Comparison of ENCODE assay signal across 33 cellular contexts in the genomic region with DNA sequence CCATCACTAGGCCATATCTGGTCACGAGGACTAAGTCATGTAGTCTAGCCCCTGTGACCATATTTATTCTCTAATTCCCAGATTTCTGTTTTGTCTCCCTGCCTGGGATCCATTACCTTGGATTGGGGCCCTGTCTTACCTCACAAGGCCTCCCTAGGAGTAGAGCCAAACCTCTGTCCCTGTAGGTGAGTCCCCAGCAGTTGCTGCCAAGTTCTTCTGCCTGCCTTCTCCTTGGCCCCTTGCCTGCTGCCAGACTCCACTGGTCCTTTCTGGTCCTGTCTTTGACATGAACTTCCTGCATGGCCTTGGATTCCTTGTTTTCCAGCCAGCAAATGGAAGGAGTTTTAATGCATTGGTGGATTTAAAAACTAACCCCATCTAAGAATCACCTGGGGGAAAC. TPM values are rescaled to one million over a fixed set of nuclear protein-coding genes. Genes with fewer than 3 reads are reported as not detected.
"Had no signal": no experiment of that assay in that cellular context is flagged by ENCODE, and none has a peak within 500 bp of the region (broad histone marks: within the 10 kb centered on the region; RNA-seq: fewer than 3 reads in every experiment).

No MANE protein-coding gene starts in this region.

- H3K4me1 ChIP-seq: adrenal gland, body of pancreas, esophagus squamous epithelium had no signal

- H3K27me3 Mint-ChIP-seq: activated naive CD8-positive, alpha-beta T cell treated with anti-CD3 and anti-CD28 coated beads, Interleukin-2, amount 50 U/mL, for 24 hours; activated T-helper 17 cell treated with anti-CD3 and anti-CD28 coated beads, Interleukin-2, amount 50 U/mL, for 72 hours had no signal

- H3K27me3 ChIP-seq: adrenal gland, body of pancreas had no signal

- H3K4me1 Mint-ChIP-seq: activated B cell treated with CpG ODN at 0.5 μM for 24 hours; activated naive CD4-positive, alpha-beta T cell treated with anti-CD3 and anti-CD28 coated beads, Interleukin-2, amount 50 U/mL, for 24 hours; activated naive CD8-positive, alpha-beta T cell treated with anti-CD3 and anti-CD28 coated beads for 36 hours; activated naive CD8-positive, alpha-beta T cell treated with anti-CD3 and anti-CD28 coated beads, Interleukin-2, amount 50 U/mL, for 24 hours; activated T-helper 17 cell treated with anti-CD3 and anti-CD28 coated beads, Interleukin-2, amount 50 U/mL, for 72 hours; T-cell had no signal

- H3K4me3 Mint-ChIP-seq: activated B cell treated with CpG ODN at 0.5 μM for 24 hours; activated CD8-positive, alpha-beta T cell treated with anti-CD3 and anti-CD28 coated beads for 36 hours; activated naive CD4-positive, alpha-beta T cell treated with anti-CD3 and anti-CD28 coated beads, Interleukin-2, amount 50 U/mL, for 24 hours; activated naive CD8-positive, alpha-beta T cell treated with anti-CD3 and anti-CD28 coated beads for 36 hours; activated naive CD8-positive, alpha-beta T cell treated with anti-CD3 and anti-CD28 coated beads, Interleukin-2, amount 50 U/mL, for 24 hours; activated T-cell treated with anti-CD3 and anti-CD28 coated beads, Interleukin-2, amount 50 U/mL, for 4 hours; activated T-helper 17 cell treated with anti-CD3 and anti-CD28 coated beads, Interleukin-2, amount 50 U/mL, for 72 hours; effector memory CD8-positive, alpha-beta T cell; T-cell; T-helper 1 cell treated with Interleukin-12 subunit alpha and Interleukin-12 subunit beta and Interleukin-4 antibody, amounts not matched to agents 30 μg/mL and 1 μg/mL, for 36 hours; T-helper 2 cell treated with Interferon-gamma antibody and Interleukin-4, amounts not matched to agents 5 μg/mL and 100 μg/mL, for 36 hours had no signal

- ATAC-seq: activated CD4-positive, CD25-positive, alpha-beta regulatory T cell treated with anti-CD3 and anti-CD28 coated beads, Interleukin-2, amount 50 U/mL, for 24 hours; activated CD8-positive, alpha-beta T cell treated with anti-CD3 and anti-CD28 coated beads for 36 hours; activated naive CD8-positive, alpha-beta T cell treated with anti-CD3 and anti-CD28 coated beads, Interleukin-2, amount 50 U/mL, for 24 hours; activated T-cell treated with anti-CD3 and anti-CD28 coated beads, Interleukin-2, amount 50 U/mL, for 4 hours; activated T-helper 17 cell treated with anti-CD3 and anti-CD28 coated beads, Interleukin-2, amount 50 U/mL, for 72 hours; body of pancreas; effector memory CD8-positive, alpha-beta T cell; T-cell had no signal

- H3K4me3 ChIP-seq: adrenal gland, body of pancreas, esophagus squamous epithelium had no signal

- H3K9me3 ChIP-seq: adrenal gland, body of pancreas, esophagus squamous epithelium had no signal

- H3K36me3 ChIP-seq: adrenal gland, esophagus squamous epithelium, WERI-Rb-1 had no signal

- H3K27ac Mint-ChIP-seq: activated B cell treated with CpG ODN at 0.5 μM for 24 hours; activated CD8-positive, alpha-beta T cell treated with anti-CD3 and anti-CD28 coated beads for 36 hours; activated naive CD4-positive, alpha-beta T cell treated with anti-CD3 and anti-CD28 coated beads, Interleukin-2, amount 50 U/mL, for 24 hours; activated naive CD8-positive, alpha-beta T cell treated with anti-CD3 and anti-CD28 coated beads for 36 hours; activated naive CD8-positive, alpha-beta T cell treated with anti-CD3 and anti-CD28 coated beads, Interleukin-2, amount 50 U/mL, for 24 hours; activated T-helper 17 cell treated with anti-CD3 and anti-CD28 coated beads, Interleukin-2, amount 50 U/mL, for 72 hours; effector memory CD8-positive, alpha-beta T cell; T-cell; T-helper 1 cell treated with Interleukin-12 subunit alpha and Interleukin-12 subunit beta and Interleukin-4 antibody, amounts not matched to agents 30 μg/mL and 1 μg/mL, for 36 hours; T-helper 2 cell treated with Interferon-gamma antibody and Interleukin-4, amounts not matched to agents 5 μg/mL and 100 μg/mL, for 36 hours had no signal

- H3K27ac ChIP-seq: adrenal gland, body of pancreas, epithelial cell of prostate, esophagus squamous epithelium, WERI-Rb-1 had no signal

- H3K36me3 Mint-ChIP-seq: activated naive CD4-positive, alpha-beta T cell treated with anti-CD3 and anti-CD28 coated beads, Interleukin-2, amount 50 U/mL, for 24 hours; activated naive CD8-positive, alpha-beta T cell treated with anti-CD3 and anti-CD28 coated beads for 36 hours; T-cell had no signal

- DNase-seq: activated B cell treated with CpG ODN at 0.5 μM for 24 hours; activated CD4-positive, alpha-beta T cell treated with anti-CD3 and anti-CD28 coated beads for 48 hours; activated CD4-positive, alpha-beta T cell treated with anti-CD3 and anti-CD28 coated beads, Interleukin-2, amount 50 U/mL, for 1 hour; activated CD4-positive, alpha-beta T cell treated with anti-CD3 and anti-CD28 coated beads, Interleukin-2, amount 50 U/mL, for 48 hours; activated CD8-positive, alpha-beta memory T cell treated with anti-CD3 and anti-CD28 coated beads for 24 hours; activated CD8-positive, alpha-beta T cell treated with anti-CD3 and anti-CD28 coated beads for 36 hours; activated effector memory CD4-positive, alpha-beta T cell treated with Interleukin-2 at 50 U/mL for 16 hours; activated gamma-delta T cell treated with Interleukin-2 at 50 U/mL for 16 hours; activated naive CD4-positive, alpha-beta T cell treated with Interleukin-2 at 50 U/mL for 16 hours; activated naive CD8-positive, alpha-beta T cell treated with anti-CD3 and anti-CD28 coated beads for 36 hours; activated naive CD8-positive, alpha-beta T cell treated with anti-CD3 and anti-CD28 coated beads, Interleukin-2, amount 50 U/mL, for 24 hours; activated T-cell treated with anti-CD3 and anti-CD28 coated beads, Interleukin-2, amount 50 U/mL, for 4 hours; adrenal gland; amygdala; aorta; body of pancreas; caudate nucleus; cortex of kidney; dermis blood vessel endothelial cell; effector CD4-positive, alpha-beta T cell; effector memory CD8-positive, alpha-beta T cell; esophagus squamous epithelium; foreskin melanocyte; head of caudate nucleus; T-cell; T1000; WERI-Rb-1 had no signal

RNA-seq across cellular contexts. Expression of gene CADM1, which starts 35.6 kb away (rescaled TPM):
- total RNA-seq: activated naive CD8-positive, alpha-beta T cell treated with anti-CD3 and anti-CD28 coated beads for 36 hours had no signal
